Comparison of ENCODE assay signal across 8 cellular contexts in genomic region chr17:21327921-21328320, GRCh38.
DNase-seq lines count a peak whose midpoint lies in the region; ATAC-seq lines count a peak whose summit lies in the region.
"Not testable (repeated sequence)": the region's sequence is repeated elsewhere in the genome, so short reads cannot be mapped to it uniquely, and the experiment has no call there.

No MANE protein-coding gene starts in this region.

- peaks cover 26% of the 10 kb centered on the region for H3K4me1 Mint-ChIP-seq in stimulated activated memory B cell treated with anti-CD40 and anti-IgM and Interleukin-4, amounts not matched to agents 10 μg/mL and 1 μg/mL and 100 μg/mL, for 72 hours

- not testable (repeated sequence) for H3K27ac Mint-ChIP-seq in stimulated activated memory B cell treated with anti-CD40 and anti-IgM and Interleukin-4, amounts not matched to agents 10 μg/mL and 1 μg/mL and 100 μg/mL, for 72 hours

- ATAC-seq in GM18499 (IDR thresholded peaks at IDR 0.05; ENCODE audit: insufficient read depth, unreplicated experiment) (peak; percentile 47), GM18868 (IDR thresholded peaks at IDR 0.05; ENCODE audit: unreplicated experiment) (peak; percentile 66), GM19463 (IDR thresholded peaks at IDR 0.05; ENCODE audit: unreplicated experiment) (peak; percentile 49), GM21619 (IDR thresholded peaks at IDR 0.05; ENCODE audit: unreplicated experiment) (peak; percentile 68), HG02884 (IDR thresholded peaks at IDR 0.05; ENCODE audit: unreplicated experiment) (peak; percentile 48), HG03175 (IDR thresholded peaks at IDR 0.05; ENCODE audit: unreplicated experiment) (peak; percentile 53)
- ATAC-seq in stimulated activated memory B cell treated with anti-CD40 and anti-IgM and Interleukin-4, amounts not matched to agents 10 μg/mL and 1 μg/mL and 100 μg/mL, for 72 hours: peak; percentile 72

- H3K27me3 Mint-ChIP-seq in stimulated activated memory B cell treated with anti-CD40 and anti-IgM and Interleukin-4, amounts not matched to agents 10 μg/mL and 1 μg/mL and 100 μg/mL, for 72 hours: not testable (repeated sequence)

- DNase-seq in NOMO-1 treated with DMSO at 0.1 percent for 48 hours (lab: John Stamatoyannopoulos, UW; ENCODE audit: unreplicated experiment): peak; percentile 1

- not testable (repeated sequence) for H3K9me3 Mint-ChIP-seq in stimulated activated memory B cell treated with anti-CD40 and anti-IgM and Interleukin-4, amounts not matched to agents 10 μg/mL and 1 μg/mL and 100 μg/mL, for 72 hours

- H3K4me3 Mint-ChIP-seq in stimulated activated memory B cell treated with anti-CD40 and anti-IgM and Interleukin-4, amounts not matched to agents 10 μg/mL and 1 μg/mL and 100 μg/mL, for 72 hours: not testable (repeated sequence)

- not testable (repeated sequence) for H3K36me3 Mint-ChIP-seq in stimulated activated memory B cell treated with anti-CD40 and anti-IgM and Interleukin-4, amounts not matched to agents 10 μg/mL and 1 μg/mL and 100 μg/mL, for 72 hours

Comparison
In these comparisons a context has a peak if more than half of its experiments do, and no peak if none do; other contexts are left out.
1. Peak in every context shown above with its lines: DNase-seq and ATAC-seq.